Comparison of ENCODE assay signal across 16 cellular contexts in the genomic region with DNA sequence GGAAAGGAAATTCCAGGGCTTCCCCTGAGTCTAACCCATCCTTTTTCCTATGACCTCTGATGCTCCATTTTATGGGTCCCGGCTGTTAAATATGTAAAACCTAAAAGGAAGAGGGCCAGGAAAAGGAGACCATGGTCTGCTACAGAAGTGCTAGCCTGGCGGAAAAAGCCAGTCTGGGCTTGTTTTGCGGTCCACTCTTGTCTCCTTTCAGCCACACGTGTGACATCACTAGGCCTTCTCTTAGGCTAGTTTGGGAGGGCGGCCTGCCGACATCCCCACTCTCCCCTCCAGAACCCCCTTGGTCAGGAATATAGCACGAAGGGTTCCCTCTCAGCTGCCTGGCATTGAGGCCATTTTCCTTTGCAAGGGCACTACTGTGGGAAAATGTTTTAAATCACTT.
DNase-seq lines count a peak whose midpoint lies in the region; TF ChIP-seq lines count a peak whose summit lies in the region.
"Had no signal": no experiment of that assay in that cellular context is flagged by ENCODE, and none has a peak within 500 bp of the region (broad histone marks: within the 10 kb centered on the region; RNA-seq: fewer than 3 reads in every experiment).

No MANE protein-coding gene starts in this region.

- dilution Hi-C loops in mammary epithelial cell (cut with HindIII; ENCODE audit: low sequenced_read_pairs), result no loop called here

- H3K27ac Mint-ChIP-seq in activated CD4-positive, alpha-beta T cell treated with anti-CD3 and anti-CD28 coated beads, Interleukin-2, amount 10 ng/mL, durations not matched to agents 24 days and 14 days, result no peak overlapping the region
- H3K27ac Mint-ChIP-seq: dendritic cell treated with granulocyte-macrophage colony-stimulating factor and Interleukin-4, amounts not matched to agents 40 ng/mL and 50 ng/mL, for 4 days had no signal

- H3K4me1 Mint-ChIP-seq in activated CD4-positive, alpha-beta T cell treated with anti-CD3 and anti-CD28 coated beads, Interleukin-2, amount 10 ng/mL, durations not matched to agents 24 days and 14 days, result no peaks in the 10 kb centered on the region

- BruUV-seq in mammary epithelial cell (replicated peaks; lab: Mats Ljungman, UMichigan), result no TSS peak

- H2AFZ ChIP-seq in mammary epithelial cell (ENCODE audit: low read depth, low read length), result no peak overlapping the region

- DNase-seq in breast epithelium (ENCODE audit: low spot score in 2 of 2) (no peak), mammary epithelial cell (no peak), transverse colon (no peak), COLO668 (lab: John Stamatoyannopoulos, UW; ENCODE audit: unreplicated experiment) (no peak), NCI-H510A (lab: John Stamatoyannopoulos, UW) (no peak)
- no peak for DNase-seq in activated CD4-positive, alpha-beta T cell treated with anti-CD3 and anti-CD28 coated beads, Interleukin-2, amount 10 ng/mL, durations not matched to agents 24 days and 14 days
- DNase-seq: activated CD4-positive, alpha-beta T cell treated with anti-CD3 and anti-CD28 coated beads, Interleukin-2, amount 50 U/mL, for 1 hour; mesendoderm; NCI-H1930; NCI-H69 had no signal

- H3K4me3 Mint-ChIP-seq in activated CD4-positive, alpha-beta T cell treated with anti-CD3 and anti-CD28 coated beads, Interleukin-2, amount 10 ng/mL, durations not matched to agents 24 days and 14 days, result no peak overlapping the region
- H3K4me3 Mint-ChIP-seq: T-helper 2 cell treated with Interferon-gamma antibody and Interleukin-4, amounts not matched to agents 5 μg/mL and 100 μg/mL, for 36 hours had no signal

- H3K36me3 Mint-ChIP-seq in activated CD4-positive, alpha-beta T cell treated with anti-CD3 and anti-CD28 coated beads, Interleukin-2, amount 10 ng/mL, durations not matched to agents 24 days and 14 days (ENCODE audit: low read depth), result no peaks in the 10 kb centered on the region

- no peak overlapping the region for H3K4me3 ChIP-seq in breast epithelium
- H3K4me3 ChIP-seq in mammary epithelial cell (replicated peaks in 1 of 3; ENCODE audit: insufficient read depth in 1 of 3, low read depth in 2 of 3, low read length in 3 of 3), result no peak overlapping the region
- no peak overlapping the region for H3K4me3 ChIP-seq in mucosa of rectum (ENCODE audit: low read length in 2 of 2)
- no peak overlapping the region for H3K4me3 ChIP-seq in transverse colon
- H3K4me3 ChIP-seq: ovary, tibial artery had no signal

- in situ Hi-C loops in mammary epithelial cell (cut with MboI; ENCODE audit: low sequenced_read_pairs in 2 of 2), result no loop called here
- in situ Hi-C loops in transverse colon (cut with MboI; ENCODE audit: low pct_ligation_motif_present in 1 of 4, low pct_unique_long_range_greater_than_20kb in 1 of 4, low sequenced_read_pairs in 3 of 4), result no loop called here

- H3K79me2 ChIP-seq in mammary epithelial cell (ENCODE audit: insufficient read depth, low read length), result peaks cover 84% of the 10 kb centered on the region

- H3K9me3 ChIP-seq in breast epithelium (no peaks in the 10 kb centered on the region), mammary epithelial cell (replicated peaks; ENCODE audit: insufficient read depth, low read length) (no peaks in the 10 kb centered on the region), mucosa of rectum (ENCODE audit: control insufficient read depth in 2 of 2, low read length in 2 of 2) (no peaks in the 10 kb centered on the region), transverse colon (no peaks in the 10 kb centered on the region)
- H3K9me3 ChIP-seq: ovary, tibial artery had no signal

- H3K4me1 ChIP-seq in breast epithelium, result no peaks in the 10 kb centered on the region
- no peaks in the 10 kb centered on the region for H3K4me1 ChIP-seq in mammary epithelial cell (ENCODE audit: insufficient read depth, low read length)
- H3K4me1 ChIP-seq in mucosa of rectum (ENCODE audit: control insufficient read depth in 2 of 2, insufficient read depth in 2 of 2, low read length in 2 of 2), result peaks cover 12 to 21% of the 10 kb centered on the region in 2 donors
- peaks cover 0 to 14% (median 0%) of the 10 kb centered on the region in 4 donors for H3K4me1 ChIP-seq in transverse colon
- H3K4me1 ChIP-seq: tibial artery had no signal

- CTCF ChIA-PET in mammary epithelial cell (lab: Charles Lee; ENCODE audit: low non-redundant PET), result no interaction called here

- H3K9me3 Mint-ChIP-seq in activated CD4-positive, alpha-beta T cell treated with anti-CD3 and anti-CD28 coated beads, Interleukin-2, amount 10 ng/mL, durations not matched to agents 24 days and 14 days, result peaks cover 6% of the 10 kb centered on the region
- H3K9me3 Mint-ChIP-seq: dendritic cell treated with granulocyte-macrophage colony-stimulating factor and Interleukin-4, amounts not matched to agents 40 ng/mL and 50 ng/mL, for 4 days; T-helper 2 cell treated with Interferon-gamma antibody and Interleukin-4, amounts not matched to agents 5 μg/mL and 100 μg/mL, for 36 hours had no signal

- TF ChIP-seq CTCF in breast epithelium (IDR thresholded peaks at IDR 0.05) (no peak), mammary epithelial cell (conservative IDR thresholded peaks at IDR 0.05 in 1 of 2, IDR thresholded peaks at IDR 0.05 in 1 of 2; ENCODE audit: extremely low read depth in 1 of 2, insufficient read depth in 1 of 2, low read depth in 1 of 2, low read length in 2 of 2) (no peak), transverse colon (IDR thresholded peaks at IDR 0.05) (no peak)

- H3K36me3 ChIP-seq in breast epithelium, result no peaks in the 10 kb centered on the region
- H3K36me3 ChIP-seq in mammary epithelial cell (ENCODE audit: insufficient read depth, low read length), result no peaks in the 10 kb centered on the region
- no peaks in the 10 kb centered on the region for H3K36me3 ChIP-seq in mucosa of rectum (ENCODE audit: control insufficient read depth in 2 of 2, insufficient read depth in 2 of 2, low read length in 2 of 2)
- no peaks in the 10 kb centered on the region for H3K36me3 ChIP-seq in transverse colon
- H3K36me3 ChIP-seq: ovary, tibial artery had no signal

- no peak overlapping the region for H3K9ac ChIP-seq in mammary epithelial cell (ENCODE audit: insufficient read depth, low read length)
- H3K9ac ChIP-seq in mucosa of rectum (ENCODE audit: low read depth in 1 of 2, low read length in 2 of 2), result peak overlapping the region in 1 of 2 donors; percentile 34

- H3K4me2 ChIP-seq in mammary epithelial cell (ENCODE audit: insufficient read depth, low read depth, low read length), result no peak overlapping the region

- TF ChIP-seq POLR2A in breast epithelium (IDR thresholded peaks at IDR 0.05) (no peak), transverse colon (IDR thresholded peaks at IDR 0.05) (no peak)

- H3K27me3 ChIP-seq in breast epithelium (no peaks in the 10 kb centered on the region), mammary epithelial cell (ENCODE audit: insufficient read depth, low read length) (no peaks in the 10 kb centered on the region), mucosa of rectum (ENCODE audit: control insufficient read depth in 2 of 2, insufficient read depth in 2 of 2, low read length in 2 of 2) (no peaks in the 10 kb centered on the region), transverse colon (no peaks in the 10 kb centered on the region)
- H3K27me3 ChIP-seq: ovary, tibial artery had no signal

- no peaks in the 10 kb centered on the region for H4K20me1 ChIP-seq in mammary epithelial cell (ENCODE audit: insufficient read depth, low read length)

- WGBS in mammary epithelial cell (ENCODE audit: low coverage, missing lambda C conversion rate), result 100% methylated on average over 5 of the region's 7 CpGs
- WGBS in transverse colon (ENCODE audit: low coverage in 1 of 2), 2 donors, result 78 to 80% methylated on average over 1 to 7 of the region's 7 CpGs

- intact Hi-C loops in breast epithelium (cut with DNase I; ENCODE audit: low total_unique reads), result no loop called here
- intact Hi-C loops in mammary epithelial cell (cut with micrococcal nuclease), result no loop called here
- intact Hi-C loops in transverse colon (cut with DNase I; ENCODE audit: low total_unique reads), result no loop called here
- intact Hi-C loops in activated CD4-positive, alpha-beta T cell treated with anti-CD3 and anti-CD28 coated beads, Interleukin-2, amount 10 ng/mL, durations not matched to agents 24 days and 14 days (cut with micrococcal nuclease), result no loop called here

- H3K27ac ChIP-seq in breast epithelium, result peak overlapping the region; percentile 35 to 87
- H3K27ac ChIP-seq in mammary epithelial cell (ENCODE audit: insufficient read depth, low read depth, low read length), result no peak overlapping the region
- H3K27ac ChIP-seq in cingulate gyrus (ENCODE audit: low read depth, low read length), result peak overlapping the region; percentile 15
- H3K27ac ChIP-seq in mucosa of rectum (ENCODE audit: low read depth in 2 of 2, low read length in 2 of 2), result peak overlapping the region; percentile 52 to 53
- peak overlapping the region; percentile 45 to 60 (median 54) for H3K27ac ChIP-seq in transverse colon
- H3K27ac ChIP-seq: ovary, tibial artery had no signal

- H3K27me3 Mint-ChIP-seq in activated CD4-positive, alpha-beta T cell treated with anti-CD3 and anti-CD28 coated beads, Interleukin-2, amount 10 ng/mL, durations not matched to agents 24 days and 14 days, result peaks cover 14% of the 10 kb centered on the region
- H3K27me3 Mint-ChIP-seq: dendritic cell treated with granulocyte-macrophage colony-stimulating factor and Interleukin-4, amounts not matched to agents 40 ng/mL and 50 ng/mL, for 4 days had no signal

- no peak for TF ChIP-seq EP300 in transverse colon (IDR thresholded peaks at IDR 0.05; ENCODE audit: low read depth)
